ENCODE assay signal across 8 cellular contexts in genomic region chr5:171484460-171484899, GRCh38.
DNase-seq lines count a peak whose midpoint lies in the region; ATAC-seq and TF ChIP-seq lines count a peak whose summit lies in the region.

No MANE protein-coding gene starts in this region.

- H3K79me2 ChIP-seq in DOHH2 (ENCODE audit: control insufficient read depth, low read length): no peaks in the 10 kb centered on the region

- H4K20me1 ChIP-seq in DOHH2 (ENCODE audit: control insufficient read depth, insufficient read depth, low read depth, low read length): no peaks in the 10 kb centered on the region

- ATAC-seq in HG03439 (IDR thresholded peaks at IDR 0.05; ENCODE audit: unreplicated experiment) (no peak), GM19452 (IDR thresholded peaks at IDR 0.05; ENCODE audit: unreplicated experiment) (no peak)

- H3K4me3 ChIP-seq in DOHH2 (ENCODE audit: low read length): no peak overlapping the region
- no peak overlapping the region for H3K4me3 ChIP-seq in MG63
- no peak overlapping the region for H3K4me3 ChIP-seq in fibroblast of villous mesenchyme (ENCODE audit: low read depth, low read length)

- H3K36me3 ChIP-seq in DOHH2 (ENCODE audit: control insufficient read depth, low read length) (no peaks in the 10 kb centered on the region), MG63 (no peaks in the 10 kb centered on the region)

- TF ChIP-seq CTCF in DOHH2 (IDR thresholded peaks at IDR 0.05; ENCODE audit: low read depth, low read length, poor library complexity, severe bottlenecking) (peak; percentile 98), fibroblast of villous mesenchyme (IDR thresholded peaks at IDR 0.05; ENCODE audit: insufficient read depth, low read depth, low read length) (peak; percentile 73)

- no peak overlapping the region for H3K27ac ChIP-seq in DOHH2 (ENCODE audit: low read depth, low read length)

- H3K4me2 ChIP-seq in DOHH2 (ENCODE audit: low read length): no peak overlapping the region

- H3K27me3 ChIP-seq in DOHH2 (ENCODE audit: control insufficient read depth, low read length): peaks cover 2% of the 10 kb centered on the region; the same call in 1 of the 2 replicates
- H3K27me3 ChIP-seq in MG63: no peaks in the 10 kb centered on the region

- DNase-seq in MG63 (peak; percentile 28), fibroblast of villous mesenchyme (ENCODE audit: low read depth) (peak; percentile 26), A172 (ENCODE audit: low spot score) (no peak)
- DNase-seq in activated CD8-positive, alpha-beta memory T cell treated with anti-CD3 and anti-CD28 coated beads, Interleukin-2, amount 50 U/mL, for 24 hours (ENCODE audit: extremely low read depth): peak; percentile 7
- DNase-seq in stimulated activated CD4-positive, alpha-beta T cell treated with anti-CD3 and anti-CD28 coated beads, Interleukin-12 subunit alpha, Interleukin-12 subunit beta, amount 100 ng/mL, for 24 hours (ENCODE audit: low read depth in 2 of 2): peak; percentile 7 to 49

- H3F3A ChIP-seq in DOHH2 (ENCODE audit: control insufficient read depth, insufficient read depth): no peaks in the 10 kb centered on the region

- no peaks in the 10 kb centered on the region for H3K4me1 ChIP-seq in DOHH2 (ENCODE audit: control insufficient read depth, low read length)

- H3K9me2 ChIP-seq in DOHH2 (replicated peaks; ENCODE audit: control insufficient read depth, low read length): no peaks in the 10 kb centered on the region

- H3K9me3 ChIP-seq in DOHH2 (ENCODE audit: control insufficient read depth, insufficient read depth, low read length): no peaks in the 10 kb centered on the region
- H3K9me3 ChIP-seq in MG63: no peaks in the 10 kb centered on the region
